Comparison of ENCODE assay signal across 27 cellular contexts in genomic region chr1:205793959-205794730, GRCh38. TPM values are rescaled to one million over a fixed set of nuclear protein-coding genes. Genes with fewer than 3 reads are reported as not detected.
DNase-seq lines count a peak whose midpoint lies in the region; ATAC-seq and TF ChIP-seq lines count a peak whose summit lies in the region.
"Had no signal": no experiment of that assay in that cellular context is flagged by ENCODE, and none has a peak within 500 bp of the region (broad histone marks: within the 10 kb centered on the region; RNA-seq: fewer than 3 reads in every experiment).

No MANE protein-coding gene starts in this region.

- no peaks in the 10 kb centered on the region for H3K79me2 ChIP-seq in MM.1S (ENCODE audit: low read length)
- H3K79me2 ChIP-seq: hepatocyte had no signal

- no peak overlapping the region for H3K9ac ChIP-seq in MM.1S (ENCODE audit: low read length)
- H3K9ac ChIP-seq: neural progenitor cell had no signal

- TF ChIP-seq CTCF in MM.1S (IDR thresholded peaks at IDR 0.05; ENCODE audit: low read length) (no peak), upper lobe of left lung (IDR thresholded peaks at IDR 0.05) (no peak)

- DNase-seq in MM.1S (peak; percentile 11), germinal center (ENCODE audit: low spot score) (peak; percentile 83), upper lobe of left lung (no peak)
- no peak for DNase-seq in activated naive CD4-positive, alpha-beta T cell treated with anti-CD3 and anti-CD28 coated beads, Interleukin-2, amount 50 U/mL, for 72 hours (ENCODE audit: low spot score in 2 of 2)
- DNase-seq: activated CD4-positive, alpha-beta T cell treated with anti-CD3 and anti-CD28 coated beads, Interleukin-2, amount 10 ng/mL, durations not matched to agents 7 days and 5 days; activated effector memory CD4-positive, alpha-beta T cell treated with anti-CD3 and anti-CD28 coated beads, Interleukin-2, amount 50 U/mL, for 16 hours; adrenal gland; Caco-2; EL; HCEC 1CT; NCI-H146; NCI-H2171; NCI-H748 treated with DMSO at 0.1 percent for 48 hours; PC-3; SIG-M5; stimulated activated CD4-positive, alpha-beta T cell treated with anti-CD3 and anti-CD28 coated beads, Interleukin-1b, Interleukin-23, amount 100 ng/mL, for 48 hours; stimulated activated naive CD4-positive, alpha-beta T cell treated with Interleukin-2 at 50 U/mL for 16 hours; T-cell; thyroid gland had no signal

- H3K4me3 ChIP-seq in MM.1S (ENCODE audit: low read length), result no peak overlapping the region
- H3K4me3 ChIP-seq in upper lobe of left lung, result no peak overlapping the region
- H3K4me3 ChIP-seq: adrenal gland, hepatocyte, neural progenitor cell, thyroid gland had no signal

- no peak overlapping the region for H3K27ac ChIP-seq in MM.1S (ENCODE audit: low read length)
- no peak overlapping the region for H3K27ac ChIP-seq in upper lobe of left lung
- H3K27ac ChIP-seq: adrenal gland, hepatocyte, HL-60, neural progenitor cell, thyroid gland had no signal

- no peaks in the 10 kb centered on the region for H3K9me3 Mint-ChIP-seq in activated naive CD4-positive, alpha-beta T cell treated with anti-CD3 and anti-CD28 coated beads, Interleukin-2, amount 50 U/mL, for 72 hours
- H3K9me3 Mint-ChIP-seq: activated CD4-positive, alpha-beta T cell treated with anti-CD3 and anti-CD28 coated beads, Interleukin-2, amount 10 ng/mL, durations not matched to agents 7 days and 5 days; dendritic cell treated with granulocyte-macrophage colony-stimulating factor and Interleukin-4, amounts not matched to agents 40 ng/mL and 50 ng/mL, for 4 days; neural progenitor cell; T-cell had no signal

- no peaks in the 10 kb centered on the region for H3K9me3 ChIP-seq in MM.1S (replicated peaks; ENCODE audit: insufficient read depth, low read length)
- no peaks in the 10 kb centered on the region for H3K9me3 ChIP-seq in upper lobe of left lung
- H3K9me3 ChIP-seq: adrenal gland, Caco-2, thyroid gland had no signal

- H3K4me2 ChIP-seq in MM.1S (ENCODE audit: low read depth, low read length), result no peak overlapping the region
- H3K4me2 ChIP-seq: hepatocyte, neural progenitor cell had no signal

- H3K27ac Mint-ChIP-seq in activated naive CD4-positive, alpha-beta T cell treated with anti-CD3 and anti-CD28 coated beads, Interleukin-2, amount 50 U/mL, for 72 hours, result peak overlapping the region in 1 of 2 donors; percentile 51
- H3K27ac Mint-ChIP-seq: activated CD4-positive, alpha-beta T cell treated with anti-CD3 and anti-CD28 coated beads, Interleukin-2, amount 10 ng/mL, durations not matched to agents 7 days and 5 days; dendritic cell treated with granulocyte-macrophage colony-stimulating factor and Interleukin-4, amounts not matched to agents 40 ng/mL and 50 ng/mL, for 4 days; neural progenitor cell; T-cell had no signal

- no peaks in the 10 kb centered on the region for H3K9me2 ChIP-seq in MM.1S (replicated peaks; ENCODE audit: insufficient read depth, low read length)

- no peaks in the 10 kb centered on the region for H3K36me3 ChIP-seq in MM.1S (replicated peaks; ENCODE audit: insufficient read depth, low read length)
- H3K36me3 ChIP-seq in upper lobe of left lung, result peaks cover 13 to 89% (median 39%) of the 10 kb centered on the region in 4 donors
- H3K36me3 ChIP-seq: neural progenitor cell had no signal

- H3K36me3 Mint-ChIP-seq in activated naive CD4-positive, alpha-beta T cell treated with anti-CD3 and anti-CD28 coated beads, Interleukin-2, amount 50 U/mL, for 72 hours, result peaks cover 0 to 7% of the 10 kb centered on the region in 2 donors

- no peak overlapping the region for H2AFZ ChIP-seq in MM.1S (ENCODE audit: low read length)
- H2AFZ ChIP-seq: hepatocyte, neural progenitor cell had no signal

- H3F3A ChIP-seq in MM.1S (ENCODE audit: insufficient read depth, low read length), result no peaks in the 10 kb centered on the region

- no peak for TF ChIP-seq POLR2A in upper lobe of left lung (IDR thresholded peaks at IDR 0.05)

- H3K4me1 ChIP-seq in MM.1S (ENCODE audit: low read length) (no peaks in the 10 kb centered on the region), upper lobe of left lung (no peaks in the 10 kb centered on the region)
- H3K4me1 ChIP-seq: adrenal gland, Caco-2, thyroid gland had no signal

- TF ChIP-seq EP300 in upper lobe of left lung (IDR thresholded peaks at IDR 0.05), result no peak

- ATAC-seq in GM18498 (IDR thresholded peaks at IDR 0.05; ENCODE audit: unreplicated experiment) (peak; percentile 73), GM19463 (IDR thresholded peaks at IDR 0.05; ENCODE audit: unreplicated experiment) (peak; percentile 55), upper lobe of left lung (ENCODE audit: low FRiP score in 2 of 2) (no peak), GM19035 (IDR thresholded peaks at IDR 0.05; ENCODE audit: unreplicated experiment) (no peak)
- ATAC-seq in activated naive CD4-positive, alpha-beta T cell treated with anti-CD3 and anti-CD28 coated beads, Interleukin-2, amount 50 U/mL, for 72 hours, result no peak
- ATAC-seq: PC-3, T-cell had no signal

- WGBS in upper lobe of left lung, 2 donors, result 68 to 69% methylated on average over 5 of the region's 5 CpGs

- H3K27me3 ChIP-seq in MM.1S (replicated peaks; ENCODE audit: insufficient read depth, low read length), result no peaks in the 10 kb centered on the region
- no peaks in the 10 kb centered on the region for H3K27me3 ChIP-seq in upper lobe of left lung
- H3K27me3 ChIP-seq: adrenal gland, hepatocyte, neural progenitor cell, thyroid gland had no signal

- no peaks in the 10 kb centered on the region for H4K20me1 ChIP-seq in MM.1S (ENCODE audit: insufficient read depth, low read length)

RNA-seq across cellular contexts. Expression of gene SLC41A1, which starts 18.9 kb away (rescaled TPM):
- 10 to 100 TPM; 17.8 to 35.1 (median 27.3) TPM for total RNA-seq in upper lobe of left lung
- 10 to 100 TPM; 31.1 to 64.4 TPM for total RNA-seq in activated naive CD4-positive, alpha-beta T cell treated with anti-CD3 and anti-CD28 coated beads, Interleukin-2, amount 50 U/mL, for 72 hours

RNA-seq across cellular contexts. Expression of gene RAB29, which starts 18.9 kb away (rescaled TPM):
- total RNA-seq in upper lobe of left lung, result 10 to 100 TPM; 17.8 to 27.6 (median 25.1) TPM
- 10 to 100 TPM; 22.3 to 39.0 TPM for total RNA-seq in activated naive CD4-positive, alpha-beta T cell treated with anti-CD3 and anti-CD28 coated beads, Interleukin-2, amount 50 U/mL, for 72 hours

RNA-seq across cellular contexts. Expression of gene NUCKS1, which starts 44.2 kb away (rescaled TPM):
- 100 to 1,000 TPM in 4 of 6 donors, 10 to 100 TPM in 2; 65.4 to 182 (median 112) TPM for total RNA-seq in upper lobe of left lung
- 100 to 1,000 TPM in 1 of 2 donors, 10 to 100 TPM in 1; 97.1 to 173 TPM for total RNA-seq in activated naive CD4-positive, alpha-beta T cell treated with anti-CD3 and anti-CD28 coated beads, Interleukin-2, amount 50 U/mL, for 72 hours

RNA-seq across cellular contexts. Expression of gene PM20D1, which starts 55.8 kb away (rescaled TPM):
- under 1 TPM in 2 of 6 donors, not detected in 4; 0.34 to 0.47 TPM for total RNA-seq in upper lobe of left lung
- under 1 TPM; 0.35 to 0.73 TPM for total RNA-seq in activated naive CD4-positive, alpha-beta T cell treated with anti-CD3 and anti-CD28 coated beads, Interleukin-2, amount 50 U/mL, for 72 hours
- total RNA-seq: bronchial epithelial cell, Caco-2, hepatocyte, PC-3 had no signal

Comparison
In these comparisons a context has a peak if more than half of its experiments do, and no peak if none do; other contexts are left out.
1. ATAC-seq: peak in GM18498 (single experiment) and GM19463 (single experiment); none in upper lobe of left lung (0 of 2), activated naive CD4-positive, alpha-beta T cell treated with anti-CD3 and anti-CD28 coated beads, Interleukin-2, amount 50 U/mL, for 72 hours (0 of 2) and GM19035 (single experiment).
2. DNase-seq: peak in MM.1S (single experiment) and germinal center (single experiment); none in upper lobe of left lung (0 of 2) and activated naive CD4-positive, alpha-beta T cell treated with anti-CD3 and anti-CD28 coated beads, Interleukin-2, amount 50 U/mL, for 72 hours (0 of 2).